In genomic region chrX:12681047-12681446, GRCh38 we compare ENCODE assay signal across 1 cellular context.
TF ChIP-seq lines count a peak whose summit lies in the region.

No MANE protein-coding gene starts in this region.

TF ChIP-seq in SK-N-SH, 30 proteins besides CTCF, POLR2A, EP300 and RAD21 (continued from another document):
- TF ChIP-seq USF2 (IDR thresholded peaks at IDR 0.05; ENCODE audit: borderline replicate concordance, low read depth, low read length) (no peak), MAX (IDR thresholded peaks at IDR 0.05; ENCODE audit: low read depth) (no peak)
TF ChIP-seq in SK-N-SH: peak in this region for 0.
